Comparison of ENCODE assay signal across 9 cellular contexts in the genomic region with DNA sequence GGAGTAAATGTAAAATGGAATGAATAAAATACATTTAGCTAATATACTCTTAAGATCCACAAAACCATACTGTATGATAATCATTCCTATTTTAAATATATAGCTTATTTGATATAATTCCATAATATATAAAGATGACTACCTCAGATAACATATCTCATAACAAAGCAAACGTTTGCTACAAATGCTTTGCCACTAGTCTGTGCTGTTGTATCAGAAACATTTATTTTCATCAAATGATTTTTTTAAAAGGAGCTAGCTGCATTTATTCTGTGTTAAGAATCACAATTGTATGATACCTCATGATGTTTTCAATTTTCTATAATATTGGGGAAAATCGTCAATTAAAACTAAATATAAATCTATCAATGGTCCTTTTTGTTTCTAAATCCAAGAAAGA.
DNase-seq lines count a peak whose midpoint lies in the region; ATAC-seq and TF ChIP-seq lines count a peak whose summit lies in the region.
"Had no signal": no experiment of that assay in that cellular context is flagged by ENCODE, and none has a peak within 500 bp of the region (broad histone marks: within the 10 kb centered on the region; RNA-seq: fewer than 3 reads in every experiment).

No MANE protein-coding gene starts in this region.

- H3K27me3 ChIP-seq in heart left ventricle: no peaks in the 10 kb centered on the region
- H3K27me3 ChIP-seq in tibial nerve: no peaks in the 10 kb centered on the region

- TF ChIP-seq CTCF in heart left ventricle (IDR thresholded peaks at IDR 0.05): peak in 11 of 12 donors; percentile 15 to 55 (median 39)
- TF ChIP-seq CTCF in fibroblast of pulmonary artery (IDR thresholded peaks at IDR 0.05; ENCODE audit: low read length, missing control alignments): no peak
- peak in 3 of 5 experiments; percentile 6 to 24 (median 9) for TF ChIP-seq CTCF in tibial nerve (IDR thresholded peaks at IDR 0.05)

- H3K9me3 ChIP-seq in heart left ventricle (no peaks in the 10 kb centered on the region), tibial nerve (no peaks in the 10 kb centered on the region)

- no peak for ATAC-seq in heart left ventricle
- ATAC-seq in left cardiac atrium: no peak

- no peaks in the 10 kb centered on the region for H3K4me1 ChIP-seq in heart left ventricle
- H3K4me1 ChIP-seq in tibial nerve: no peaks in the 10 kb centered on the region

- H3K4me3 ChIP-seq in heart left ventricle (no peak overlapping the region), fibroblast of pulmonary artery (replicated peaks; ENCODE audit: low read depth, low read length) (no peak overlapping the region), tibial nerve (no peak overlapping the region)

- WGBS in heart left ventricle, 4 donors: 14 to 31% (median 27%) methylated on average over 2 of the region's 2 CpGs
- WGBS in tibial nerve, 2 donors: 0 to 11% methylated on average over 2 of the region's 2 CpGs

- TF ChIP-seq EP300 in tibial nerve (IDR thresholded peaks at IDR 0.05): no peak

- H3K27ac ChIP-seq in heart left ventricle (no peak overlapping the region), tibial nerve (no peak overlapping the region)

- no peaks in the 10 kb centered on the region for H3K36me3 ChIP-seq in heart left ventricle
- H3K36me3 ChIP-seq in tibial nerve: no peaks in the 10 kb centered on the region

- TF ChIP-seq POLR2A in heart left ventricle (IDR thresholded peaks at IDR 0.05) (no peak), tibial nerve (IDR thresholded peaks at IDR 0.05) (no peak)

- DNase-seq in heart left ventricle (no peak), left cardiac atrium (no peak), OCI-M1 (lab: John Stamatoyannopoulos, UW) (peak; percentile 100), fibroblast of pulmonary artery (ENCODE audit: low read depth) (peak; percentile 14), tibial nerve (ENCODE audit: low spot score in 2 of 2) (no peak), dermis blood vessel endothelial cell (no peak), cortex of kidney (lab: John Stamatoyannopoulos, UW) (no peak), SHP77 (lab: John Stamatoyannopoulos, UW) (no peak)
- DNase-seq: activated CD4-positive, alpha-beta T cell treated with anti-CD3 and anti-CD28 coated beads, Interleukin-2, amount 50 U/mL, for 1 hour had no signal

- intact Hi-C loops in heart left ventricle (cut with DNase I) (loop anchor here in 2 of 10 donors (5.0 to 10.0 kb wide), 2 partner anchors 1269 to 1272 kb away; no protein-coding TSS in a partner anchor), left cardiac atrium (cut with DNase I) (no loop called here)

Comparison
In these comparisons a context has a peak if more than half of its experiments do, and no peak if none do; other contexts are left out.
1. DNase-seq: peak in OCI-M1 (single experiment) and fibroblast of pulmonary artery (single experiment); none in heart left ventricle (0 of 5), left cardiac atrium (single experiment), tibial nerve (0 of 2), dermis blood vessel endothelial cell (single experiment), cortex of kidney (single experiment) and SHP77 (0 of 2).